ENCODE assay signal across 8 cellular contexts in genomic region chr1:238252033-238252802, GRCh38.
DNase-seq lines count a peak whose midpoint lies in the region; ATAC-seq and TF ChIP-seq lines count a peak whose summit lies in the region.

No MANE protein-coding gene starts in this region.

- TF ChIP-seq CTCF in CD14-positive monocyte (IDR thresholded peaks at IDR 0.05) (peak; percentile 60), SU-DHL-6 (IDR thresholded peaks at IDR 0.05; ENCODE audit: insufficient read depth, low read length, poor library complexity, severe bottlenecking) (peak; percentile 41)

- H3K9ac ChIP-seq in SU-DHL-6 (ENCODE audit: low read length) (no peak overlapping the region), neuronal stem cell (ENCODE audit: low read depth, low read length, poor library complexity) (no peak overlapping the region)

- no peak overlapping the region for H3K23ac ChIP-seq in neuronal stem cell (ENCODE audit: low read depth, low read length, poor library complexity)

- ATAC-seq in GM18517 (IDR thresholded peaks at IDR 0.05; ENCODE audit: unreplicated experiment) (peak; percentile 54), esophagus mucosa (peak; percentile 48), HG03097 (IDR thresholded peaks at IDR 0.05; ENCODE audit: low FRiP score, unreplicated experiment) (no peak)

- no peak overlapping the region for H3K4ac ChIP-seq in neuronal stem cell (ENCODE audit: low read length)

- H3K4me1 ChIP-seq in neuronal stem cell (ENCODE audit: control insufficient read depth in 2 of 2, insufficient read depth in 1 of 2, low read depth in 1 of 2, low read length in 2 of 2): peaks cover 0 to 6% of the 10 kb centered on the region in 2 donors

- peaks cover 8% of the 10 kb centered on the region for H3K4me1 Mint-ChIP-seq in CD14-positive monocyte

- H3K9me3 ChIP-seq in SU-DHL-6 (ENCODE audit: insufficient read depth, low read length) (no peaks in the 10 kb centered on the region), neuronal stem cell (replicated peaks in 1 of 2; ENCODE audit: control insufficient read depth in 2 of 2, insufficient read depth in 1 of 2, low read depth in 1 of 2, low read length in 2 of 2) (no peaks in the 10 kb centered on the region)

- H2BK120ac ChIP-seq in neuronal stem cell (ENCODE audit: low read depth, low read length): no peak overlapping the region

- H2BK12ac ChIP-seq in neuronal stem cell (ENCODE audit: low read length): no peak overlapping the region

- DNase-seq in CD14-positive monocyte (ENCODE audit: low spot score): no peak
- DNase-seq in HuH-7.5 (ENCODE audit: low spot score): peak; percentile 36
- peak; percentile 14 for DNase-seq in neuronal stem cell (ENCODE audit: low spot score)
- no peak for DNase-seq in epidermal melanocyte (ENCODE audit: insufficient read length, low spot score)

- no peaks in the 10 kb centered on the region for H3K79me1 ChIP-seq in neuronal stem cell (ENCODE audit: low read depth, low read length)

- H3K4me3 ChIP-seq in SU-DHL-6 (ENCODE audit: insufficient read depth, low read length, poor library complexity, severe bottlenecking) (no peak overlapping the region), neuronal stem cell (ENCODE audit: low read length in 2 of 2) (no peak overlapping the region)

- H3K18ac ChIP-seq in neuronal stem cell (ENCODE audit: low read length): no peak overlapping the region

- WGBS in neuronal stem cell (ENCODE audit: extremely low coverage in 2 of 2, insufficient read length in 2 of 2, insufficient replicate concordance in 1 of 2), 2 donors: no CpG with 5 or more reads among the region's 15 CpGs

- H3K27ac Mint-ChIP-seq in CD14-positive monocyte: no peak overlapping the region

- intact Hi-C loops in CD14-positive monocyte (cut with micrococcal nuclease): no loop called here

- no peak overlapping the region for H3K14ac ChIP-seq in neuronal stem cell (ENCODE audit: low read length)

- H2AFZ ChIP-seq in SU-DHL-6 (ENCODE audit: low read depth, low read length, severe bottlenecking) (no peak overlapping the region), neuronal stem cell (ENCODE audit: low read length) (no peak overlapping the region)

- H3K27me3 Mint-ChIP-seq in CD14-positive monocyte (ENCODE audit: low read depth in 3 of 3): peaks cover 0 to 3% (median 1%) of the 10 kb centered on the region in 3 donors

- H3K27me3 ChIP-seq in SU-DHL-6 (ENCODE audit: low read length) (no peaks in the 10 kb centered on the region), neuronal stem cell (ENCODE audit: control insufficient read depth in 3 of 3, insufficient read depth in 3 of 3, low read depth in 1 of 3, low read length in 3 of 3) (no peaks in the 10 kb centered on the region)

- no peak overlapping the region for H2BK15ac ChIP-seq in neuronal stem cell (ENCODE audit: low read length)

- H2AK5ac ChIP-seq in neuronal stem cell (ENCODE audit: low read depth, low read length): no peak overlapping the region

- H4K20me1 ChIP-seq in SU-DHL-6 (ENCODE audit: low read depth, low read length): no peaks in the 10 kb centered on the region

- no peak overlapping the region for H4K91ac ChIP-seq in neuronal stem cell (ENCODE audit: low read depth, low read length, poor library complexity)

- H3F3A ChIP-seq in SU-DHL-6 (ENCODE audit: insufficient read depth): no peaks in the 10 kb centered on the region

- H3K36me3 ChIP-seq in SU-DHL-6 (ENCODE audit: low read length) (no peaks in the 10 kb centered on the region), neuronal stem cell (replicated peaks in 1 of 2; ENCODE audit: control insufficient read depth in 2 of 2, insufficient read depth in 2 of 2, low read length in 2 of 2) (no peaks in the 10 kb centered on the region)

- no peak overlapping the region for H2BK5ac ChIP-seq in neuronal stem cell (ENCODE audit: low read length)

- H3K36me3 Mint-ChIP-seq in CD14-positive monocyte: no peaks in the 10 kb centered on the region

- no peak overlapping the region for H3K4me2 ChIP-seq in SU-DHL-6 (ENCODE audit: low read depth, low read length, poor library complexity, severe bottlenecking)
- no peak overlapping the region for H3K4me2 ChIP-seq in neuronal stem cell (ENCODE audit: insufficient read depth, low read length, poor library complexity, severe bottlenecking)

- H3K9me3 Mint-ChIP-seq in CD14-positive monocyte: peaks cover 0 to 3% (median 0%) of the 10 kb centered on the region in 7 donors

- H3K27ac ChIP-seq in SU-DHL-6 (ENCODE audit: low read depth, low read length) (no peak overlapping the region), neuronal stem cell (replicated peaks; ENCODE audit: low read length) (no peak overlapping the region)

- no peaks in the 10 kb centered on the region for H3K9me2 ChIP-seq in SU-DHL-6 (replicated peaks; ENCODE audit: insufficient read depth, low read length)

- no peak overlapping the region for H4K8ac ChIP-seq in neuronal stem cell (ENCODE audit: low read depth, low read length)

- H3K79me2 ChIP-seq in SU-DHL-6 (ENCODE audit: insufficient read depth, low read length): no peaks in the 10 kb centered on the region

- H3K4me3 Mint-ChIP-seq in CD14-positive monocyte: no peak overlapping the region

Comparison
In these comparisons a context has a peak if more than half of its experiments do, and no peak if none do; other contexts are left out.
1. DNase-seq: peak in HuH-7.5 (single experiment) and neuronal stem cell (single experiment); none in CD14-positive monocyte (single experiment) and epidermal melanocyte (single experiment).